Comparison of ENCODE assay signal across 2 cellular contexts in genomic region chr2:10411557-10411956, GRCh38.
TF ChIP-seq lines count a peak whose summit lies in the region.

No MANE protein-coding gene starts in this region.

TF ChIP-seq in HEK293, 187 proteins besides CTCF, POLR2A, EP300 and RAD21:
- TF ChIP-seq ZNF311 (tag by site-specific recombination; IDR thresholded peaks at IDR 0.05; ENCODE audit: borderline replicate concordance), result no peak
- peak; percentile 5; the same call in 1 of the 2 replicates for TF ChIP-seq ZIC2 (tag by site-specific recombination; IDR thresholded peaks at IDR 0.05)
TF ChIP-seq in HEK293: peak in this region for 1.

TF ChIP-seq in H1, 55 proteins besides CTCF, POLR2A, EP300 and RAD21:
- no peak for TF ChIP-seq JUN (IDR thresholded peaks at IDR 0.05; ENCODE audit: low read depth, low read length)
- no peak for TF ChIP-seq SP1 (IDR thresholded peaks at IDR 0.05; ENCODE audit: low read depth, low read length)
- no peak for TF ChIP-seq GABPA (IDR thresholded peaks at IDR 0.05; ENCODE audit: borderline replicate concordance, insufficient read depth, low read length)
- TF ChIP-seq HDAC2 (IDR thresholded peaks at IDR 0.05; ENCODE audit: borderline replicate concordance in 1 of 2, low read depth in 2 of 2, low read length in 2 of 2), result no peak
- TF ChIP-seq SIRT6 (IDR thresholded peaks at IDR 0.05; ENCODE audit: low read length), result no peak
- no peak for TF ChIP-seq CEBPB (IDR thresholded peaks at IDR 0.05; ENCODE audit: low read depth, low read length)
- TF ChIP-seq CBX8 (IDR thresholded peaks at IDR 0.05; ENCODE audit: borderline replicate concordance, low read depth, low read length), result no peak
- TF ChIP-seq POU5F1 (IDR thresholded peaks at IDR 0.05; ENCODE audit: low read depth, low read length), result no peak
- no peak for TF ChIP-seq GTF2F1 (IDR thresholded peaks at IDR 0.05; ENCODE audit: borderline replicate concordance, low read depth, low read length)
- no peak for TF ChIP-seq NANOG (IDR thresholded peaks at IDR 0.05; ENCODE audit: insufficient read depth, low read depth, low read length, poor library complexity, severe bottlenecking)
- TF ChIP-seq, protein P1, sequence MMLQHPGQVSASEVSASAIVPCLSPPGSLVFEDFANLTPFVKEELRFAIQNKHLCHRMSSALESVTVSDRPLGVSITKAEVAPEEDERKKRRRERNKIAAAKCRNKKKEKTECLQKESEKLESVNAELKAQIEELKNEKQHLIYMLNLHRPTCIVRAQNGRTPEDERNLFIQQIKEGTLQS (IDR thresholded peaks at IDR 0.05; ENCODE audit: insufficient read depth, low read depth, low read length), result no peak
- TF ChIP-seq SUZ12 (IDR thresholded peaks at IDR 0.05; ENCODE audit: low read length), result no peak
- TF ChIP-seq SIX5 (IDR thresholded peaks at IDR 0.05; ENCODE audit: low read depth, low read length), result no peak
- TF ChIP-seq TCF12 (IDR thresholded peaks at IDR 0.05; ENCODE audit: low read depth, low read length), result no peak
- no peak for TF ChIP-seq RBBP5 (IDR thresholded peaks at IDR 0.05; ENCODE audit: borderline replicate concordance, low read depth, low read length)
- TF ChIP-seq HDAC6 (IDR thresholded peaks at IDR 0.05; ENCODE audit: low read depth, low read length), result no peak
- TF ChIP-seq SIN3A (conservative IDR thresholded peaks at IDR 0.05 in 1 of 2, IDR thresholded peaks at IDR 0.05 in 1 of 2; ENCODE audit: low read depth in 1 of 2, low read length in 2 of 2), result no peak
TF ChIP-seq in H1: peak in this region for 0.
